Comparison of ENCODE assay signal across 9 cellular contexts in the genomic region with DNA sequence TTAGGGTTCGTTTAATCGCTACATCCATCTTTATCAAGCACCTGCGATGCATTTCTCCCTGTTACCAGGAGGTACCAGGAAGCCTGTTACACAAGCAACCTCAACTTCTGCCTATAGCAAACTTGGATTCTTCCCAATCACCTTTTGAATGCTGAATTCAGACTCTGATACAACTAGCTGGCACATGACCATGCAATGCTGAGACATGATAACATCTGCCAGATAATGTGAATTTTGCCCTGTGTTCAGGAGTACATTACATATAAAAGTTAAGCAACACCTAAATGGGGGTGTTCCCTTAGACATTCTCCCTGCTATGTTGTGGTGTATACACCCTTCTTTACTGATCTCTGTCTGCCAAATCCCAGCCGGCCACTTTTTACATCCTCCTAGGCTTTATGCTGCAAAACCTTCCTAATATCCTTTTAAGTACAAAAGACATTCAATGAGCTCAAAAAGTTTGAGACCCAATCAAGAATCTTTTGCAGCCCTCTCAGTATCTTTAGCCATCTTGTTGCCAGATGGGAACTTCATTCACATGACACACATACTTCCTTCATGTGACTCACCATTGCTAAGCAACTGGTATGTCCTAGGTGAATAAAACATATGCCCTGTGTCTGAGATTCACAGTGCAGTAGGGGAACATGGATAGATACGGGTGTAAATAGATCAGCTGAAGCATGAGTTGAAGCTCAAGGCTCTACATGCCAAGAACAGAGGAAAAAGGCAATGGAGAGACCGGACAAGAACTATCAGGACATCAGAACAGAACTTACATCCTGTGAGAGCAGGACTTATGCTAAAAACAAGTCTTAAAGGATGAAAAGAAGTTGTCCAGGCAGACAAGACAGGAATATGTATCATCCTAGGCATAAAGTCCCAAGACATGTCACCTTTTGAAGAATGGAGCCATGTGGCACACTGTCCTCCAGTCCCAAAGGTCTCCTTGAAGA.
DNase-seq lines count a peak whose midpoint lies in the region; ATAC-seq, FAIRE-seq and TF ChIP-seq lines count a peak whose summit lies in the region.
"Had no signal": no experiment of that assay in that cellular context is flagged by ENCODE, and none has a peak within 500 bp of the region (broad histone marks: within the 10 kb centered on the region; RNA-seq: fewer than 3 reads in every experiment).

No MANE protein-coding gene starts in this region.

- no peaks in the 10 kb centered on the region for H3K4me1 ChIP-seq in H9 (ENCODE audit: insufficient read depth, low read length)

- POLR2A ChIA-PET in activated naive CD8-positive, alpha-beta T cell treated with anti-CD3 and anti-CD28 coated beads, Interleukin-2, amount 10 ng/mL, durations not matched to agents 7 days and 5 days (lab: Charles Lee) = interaction anchor here (0.6 to 2.0 kb wide), 6 partner anchors 9 to 98 kb away, joined by 3 to 10 read pairs (median 6); partner anchors contain the start of gene PLCG1
- POLR2A ChIA-PET in GM10248 (lab: Yijun Ruan, JAX) = no interaction called here

- no peak overlapping the region for H3T11ph ChIP-seq in H9 (ENCODE audit: low read length)

- no peak overlapping the region for H3K4ac ChIP-seq in H9 (ENCODE audit: low read depth, low read length)

- CTCF ChIA-PET in GM10248 (lab: Yijun Ruan, JAX) = interaction anchor here (0.7 to 3.8 kb wide), 30 partner anchors 8 to 459 kb away, joined by 3 to 24 read pairs (median 4); partner anchors contain the start of gene LPIN3

- no peak overlapping the region for H2BK5ac ChIP-seq in H9 (ENCODE audit: insufficient read length, low read length)

- FAIRE-seq in H54 (lab: Jason Lieb, UNC) = peak; percentile 20

- peaks cover 28% of the 10 kb centered on the region for H3K4me1 Mint-ChIP-seq in activated naive CD8-positive, alpha-beta T cell treated with anti-CD3 and anti-CD28 coated beads, Interleukin-2, amount 10 ng/mL, durations not matched to agents 7 days and 5 days
- peaks cover 15% of the 10 kb centered on the region for H3K4me1 Mint-ChIP-seq in stimulated activated memory B cell treated with anti-CD40 and anti-IgM and Interleukin-4, amounts not matched to agents 10 μg/mL and 1 μg/mL and 100 μg/mL, for 72 hours
- H3K4me1 Mint-ChIP-seq in H9 = no peaks in the 10 kb centered on the region; a peak in 1 of 4 replicates

- H2BK15ac ChIP-seq in H9 (ENCODE audit: low read depth, low read length) = no peak overlapping the region

- H3K4me3 Mint-ChIP-seq in activated naive CD8-positive, alpha-beta T cell treated with anti-CD3 and anti-CD28 coated beads, Interleukin-2, amount 10 ng/mL, durations not matched to agents 7 days and 5 days = peak overlapping the region; percentile 67
- no peak overlapping the region for H3K4me3 Mint-ChIP-seq in stimulated activated memory B cell treated with anti-CD40 and anti-IgM and Interleukin-4, amounts not matched to agents 10 μg/mL and 1 μg/mL and 100 μg/mL, for 72 hours
- no peak overlapping the region for H3K4me3 Mint-ChIP-seq in H9
- H3K4me3 Mint-ChIP-seq: natural killer cell had no signal

- WGBS in H9 (ENCODE audit: extremely low coverage, insufficient read length, low lambda C conversion rate) = no CpG with 5 or more reads among the region's 6 CpGs

- no peak overlapping the region for H4K5ac ChIP-seq in H9 (ENCODE audit: insufficient read length, low read depth, low read length)

- no peak overlapping the region for H3K9ac ChIP-seq in H9 (ENCODE audit: extremely low read depth, insufficient read length, low read length)

- intact Hi-C loops in left ventricle myocardium superior (cut with micrococcal nuclease) = loop anchor here (5.0 kb wide), 1 partner anchor 56 kb away; no protein-coding TSS in a partner anchor

- TF ChIP-seq POLR2A in H54 (IDR thresholded peaks at IDR 0.05; ENCODE audit: low read depth, low read length) = no peak

- H3K18ac ChIP-seq in H9 (ENCODE audit: insufficient read length, low read depth, low read length) = no peak overlapping the region

- no peaks in the 10 kb centered on the region for H3K79me2 ChIP-seq in H9 (ENCODE audit: insufficient read depth, low read length)

- H4K8ac ChIP-seq in H9 (replicated peaks; ENCODE audit: insufficient read length, low read depth, low read length) = no peak overlapping the region

- H3K14ac ChIP-seq in H9 (ENCODE audit: insufficient read depth, low read length) = no peak overlapping the region

- TF ChIP-seq CTCF in H9 (conservative IDR thresholded peaks at IDR 0.05) = no peak
- TF ChIP-seq CTCF in GM10248 (IDR thresholded peaks at IDR 0.05; ENCODE audit: control extremely low read depth, extremely low read depth, low read depth, missing control alignments) = no peak

- H3K9me3 ChIP-seq in H9 (ENCODE audit: control insufficient read depth, low read depth, low read length) = no peaks in the 10 kb centered on the region

- no peak overlapping the region for H2BK12ac ChIP-seq in H9 (ENCODE audit: insufficient read length, low read depth, low read length)

- H4K91ac ChIP-seq in H9 (ENCODE audit: insufficient read length, low read depth, low read length) = no peak overlapping the region

- DNase-seq in H54 (ENCODE audit: insufficient read length, low spot score) (peak; percentile 39), left ventricle myocardium superior (no peak), islet precursor cell (no peak), H9 (no peak), SKM-1 (lab: John Stamatoyannopoulos, UW; ENCODE audit: unreplicated experiment) (no peak), GM10248 (ENCODE audit: extremely low spot score) (no peak)
- DNase-seq in activated naive CD8-positive, alpha-beta T cell treated with anti-CD3 and anti-CD28 coated beads, Interleukin-2, amount 10 ng/mL, durations not matched to agents 7 days and 5 days = no peak
- DNase-seq: natural killer cell had no signal

- H3K23me2 ChIP-seq in H9 (ENCODE audit: insufficient read length, low read depth, low read length, poor library complexity, severe bottlenecking) = no peaks in the 10 kb centered on the region

- no peak overlapping the region for H2AFZ ChIP-seq in H9 (ENCODE audit: low read length)

- H2AK5ac ChIP-seq in H9 (ENCODE audit: insufficient read length, low read length) = no peak overlapping the region

- H3K27ac ChIP-seq in H9 (ENCODE audit: insufficient read length, low read depth, low read length) = no peak overlapping the region

- no peak overlapping the region for H2BK120ac ChIP-seq in H9 (ENCODE audit: low read depth, low read length, poor library complexity, severe bottlenecking)

- no peaks in the 10 kb centered on the region for H3K9me3 Mint-ChIP-seq in activated naive CD8-positive, alpha-beta T cell treated with anti-CD3 and anti-CD28 coated beads, Interleukin-2, amount 10 ng/mL, durations not matched to agents 7 days and 5 days
- no peaks in the 10 kb centered on the region for H3K9me3 Mint-ChIP-seq in stimulated activated memory B cell treated with anti-CD40 and anti-IgM and Interleukin-4, amounts not matched to agents 10 μg/mL and 1 μg/mL and 100 μg/mL, for 72 hours
- no peaks in the 10 kb centered on the region for H3K9me3 Mint-ChIP-seq in H9
- H3K9me3 Mint-ChIP-seq: natural killer cell had no signal

- H3K27me3 ChIP-seq in H9 (ENCODE audit: insufficient read depth, low read length) = no peaks in the 10 kb centered on the region; the same call in 1 of the 2 replicates

- no peaks in the 10 kb centered on the region for H3K79me1 ChIP-seq in H9 (ENCODE audit: insufficient read depth, low read depth, low read length, poor library complexity, severe bottlenecking)

- H3K36me3 Mint-ChIP-seq in activated naive CD8-positive, alpha-beta T cell treated with anti-CD3 and anti-CD28 coated beads, Interleukin-2, amount 10 ng/mL, durations not matched to agents 7 days and 5 days = peaks cover 3% of the 10 kb centered on the region
- no peaks in the 10 kb centered on the region for H3K36me3 Mint-ChIP-seq in stimulated activated memory B cell treated with anti-CD40 and anti-IgM and Interleukin-4, amounts not matched to agents 10 μg/mL and 1 μg/mL and 100 μg/mL, for 72 hours
- H3K36me3 Mint-ChIP-seq in H9 (ENCODE audit: insufficient read depth in 1 of 3, low read depth in 3 of 3) = no peaks in the 10 kb centered on the region
- H3K36me3 Mint-ChIP-seq: natural killer cell had no signal

- H3K27ac Mint-ChIP-seq in activated naive CD8-positive, alpha-beta T cell treated with anti-CD3 and anti-CD28 coated beads, Interleukin-2, amount 10 ng/mL, durations not matched to agents 7 days and 5 days = no peak overlapping the region
- H3K27ac Mint-ChIP-seq in stimulated activated memory B cell treated with anti-CD40 and anti-IgM and Interleukin-4, amounts not matched to agents 10 μg/mL and 1 μg/mL and 100 μg/mL, for 72 hours = peak overlapping the region; percentile 36
- no peak overlapping the region for H3K27ac Mint-ChIP-seq in H9
- H3K27ac Mint-ChIP-seq: natural killer cell had no signal

- H3K23ac ChIP-seq in H9 (ENCODE audit: insufficient read length, low read depth, low read length) = no peak overlapping the region

- no peaks in the 10 kb centered on the region for H3K27me3 Mint-ChIP-seq in activated naive CD8-positive, alpha-beta T cell treated with anti-CD3 and anti-CD28 coated beads, Interleukin-2, amount 10 ng/mL, durations not matched to agents 7 days and 5 days
- H3K27me3 Mint-ChIP-seq in stimulated activated memory B cell treated with anti-CD40 and anti-IgM and Interleukin-4, amounts not matched to agents 10 μg/mL and 1 μg/mL and 100 μg/mL, for 72 hours = no peaks in the 10 kb centered on the region
- peaks cover 1% of the 10 kb centered on the region; the same call in 1 of the 2 replicates for H3K27me3 Mint-ChIP-seq in H9 (ENCODE audit: low read depth)

- ATAC-seq in activated naive CD8-positive, alpha-beta T cell treated with anti-CD3 and anti-CD28 coated beads, Interleukin-2, amount 10 ng/mL, durations not matched to agents 7 days and 5 days (ENCODE audit: low read depth) = no peak
- peak; percentile 39 for ATAC-seq in left ventricle myocardium superior
- ATAC-seq in stimulated activated memory B cell treated with anti-CD40 and anti-IgM and Interleukin-4, amounts not matched to agents 10 μg/mL and 1 μg/mL and 100 μg/mL, for 72 hours = no peak

- no peak overlapping the region for H3K4me2 ChIP-seq in H9 (ENCODE audit: insufficient read depth, insufficient read length, low read length)

- H3K56ac ChIP-seq in H9 (ENCODE audit: insufficient read length, low read depth, low read length) = no peak overlapping the region

- no peaks in the 10 kb centered on the region for H4K20me1 ChIP-seq in H9 (ENCODE audit: control insufficient read depth, insufficient read depth, insufficient read length)

- H2BK20ac ChIP-seq in H9 (ENCODE audit: low read depth, low read length, poor library complexity, severe bottlenecking) = no peak overlapping the region
